Comparison of ENCODE assay signal across 8 cellular contexts in genomic region chr20:31712564-31713311, GRCh38. TPM values are rescaled to one million over a fixed set of nuclear protein-coding genes. Genes with fewer than 3 reads are reported as not detected.
DNase-seq lines count a peak whose midpoint lies in the region; FAIRE-seq and TF ChIP-seq lines count a peak whose summit lies in the region.

No MANE protein-coding gene starts in this region.

- peak overlapping the region; percentile 93 for H3K4me2 ChIP-seq in keratinocyte (ENCODE audit: control insufficient read depth, extremely low read depth, insufficient read depth, low read depth, low read length)

- H3K4me3 ChIP-seq in keratinocyte (ENCODE audit: control insufficient read depth in 2 of 3, extremely low read depth in 1 of 3, insufficient read depth in 2 of 3, low read depth in 1 of 3, low read length in 3 of 3) (peak overlapping the region; percentile 5 to 64 (median 51)), skin epidermis (no peak overlapping the region)

- no peaks in the 10 kb centered on the region for H3K9me3 ChIP-seq in keratinocyte (ENCODE audit: control insufficient read depth, low read depth, low read length)

- H3K9me1 ChIP-seq in keratinocyte (ENCODE audit: control insufficient read depth, extremely low read depth, insufficient read depth, low read length) = peaks cover 6% of the 10 kb centered on the region

- peak overlapping the region; percentile 99 for H3K27ac ChIP-seq in keratinocyte (ENCODE audit: control insufficient read depth, insufficient read depth, low read length)
- peak overlapping the region in 20 of 21 experiments; percentile 23 to 94 (median 74) for H3K27ac ChIP-seq in skin epidermis

- H3K79me2 ChIP-seq in keratinocyte (ENCODE audit: control insufficient read depth, insufficient read depth, low read length) = peaks cover 79% of the 10 kb centered on the region

- H3K4me1 ChIP-seq in keratinocyte (ENCODE audit: control insufficient read depth, extremely low read depth, insufficient read depth, low read length) = peaks cover 83% of the 10 kb centered on the region

- no peaks in the 10 kb centered on the region for H3K27me3 ChIP-seq in keratinocyte (ENCODE audit: control insufficient read depth, extremely low read depth, insufficient read depth, low read length)

- no peak overlapping the region for H2AFZ ChIP-seq in keratinocyte (ENCODE audit: control insufficient read depth, low read length)

- no peak for TF ChIP-seq CTCF in keratinocyte (optimal IDR thresholded peaks at IDR 0.05 in 1 of 3, IDR thresholded peaks at IDR 0.05 in 1 of 3, conservative IDR thresholded peaks at IDR 0.05 in 1 of 3; ENCODE audit: extremely low read depth in 1 of 3, insufficient read depth in 2 of 3, low read length in 3 of 3)

- DNase-seq in COLO829 (ENCODE audit: low spot score) (peak; percentile 96), NCI-H1105 treated with DMSO at 0.1 percent for 48 hours (lab: John Stamatoyannopoulos, UW) (peak; percentile 61), cerebellar cortex (ENCODE audit: low spot score) (peak; percentile 59), keratinocyte (ENCODE audit: low read depth, low spot score) (peak; percentile 84), SIG-M5 treated with dmso at 0.1 percent for 504 hours (lab: John Stamatoyannopoulos, UW; ENCODE audit: unreplicated experiment) (no peak), OCI-M2 (lab: John Stamatoyannopoulos, UW; ENCODE audit: unreplicated experiment) (no peak)
- DNase-seq in stimulated activated CD4-positive, alpha-beta T cell treated with anti-CD3 and anti-CD28 coated beads, Interleukin-15, amount 100 ng/mL, for 24 hours = no peak

- dilution Hi-C loops in keratinocyte (cut with MboI; ENCODE audit: extremely low pct_ligation_motif_present, low sequenced_read_pairs) = no loop called here

- FAIRE-seq in keratinocyte (lab: Jason Lieb, UNC) = peak; percentile 83

- no peaks in the 10 kb centered on the region for H4K20me1 ChIP-seq in keratinocyte (ENCODE audit: control insufficient read depth, extremely low read depth, insufficient read depth, low read length)

- H3K9ac ChIP-seq in keratinocyte (ENCODE audit: control insufficient read depth, extremely low read depth, insufficient read depth, low read length) = peak overlapping the region; percentile 80

- H3K36me3 ChIP-seq in keratinocyte (ENCODE audit: control insufficient read depth in 2 of 2, extremely low read depth in 1 of 2, insufficient read depth in 2 of 2, low read length in 2 of 2) = peaks cover 28 to 66% of the 10 kb centered on the region in 2 experiments

RNA-seq across cellular contexts. Expression of gene BCL2L1, which starts 9.9 kb away (rescaled TPM):
- polyA plus RNA-seq in keratinocyte = 90.0 to 142 TPM (median 109 TPM) in 3 replicates
- polyA plus RNA-seq in keratinocyte (2011; ENCODE audit: low read depth) = 197 TPM
- 118 and 127 TPM in 2 replicates for polyA plus RNA-seq in keratinocyte (2011; cell fraction: cytosol; rRNA removed)
- polyA plus RNA-seq in keratinocyte (2011; cell fraction: nucleus; rRNA removed) = 135 and 145 TPM in 2 replicates
- polyA plus RNA-seq in keratinocyte (2012; ENCODE audit: low replicate concordance) = 123 and 151 TPM in 2 replicates
- polyA minus RNA-seq in keratinocyte = 66.2 to 107 TPM (median 79.9 TPM) in 3 replicates
- polyA minus RNA-seq in keratinocyte (2011; cell fraction: cytosol; rRNA and poly(A)+ RNA removed) = 90.0 TPM
- 68.3 and 89.0 TPM in 2 replicates for polyA minus RNA-seq in keratinocyte (2011; cell fraction: nucleus; rRNA and poly(A)+ RNA removed)

RNA-seq across cellular contexts. Expression of gene TPX2, which starts 26.4 kb away (rescaled TPM):
- polyA plus RNA-seq in keratinocyte = 7.1 to 32.5 TPM (median 31.5 TPM) in 3 replicates
- 1.6 TPM for polyA plus RNA-seq in keratinocyte (2011; ENCODE audit: low read depth)
- polyA plus RNA-seq in keratinocyte (2011; cell fraction: cytosol; rRNA removed) = 10.2 and 15.7 TPM in 2 replicates
- 12.1 and 13.8 TPM in 2 replicates for polyA plus RNA-seq in keratinocyte (2011; cell fraction: nucleus; rRNA removed)
- polyA plus RNA-seq in keratinocyte (2012; ENCODE audit: low replicate concordance) = 1.7 and 36.0 TPM in 2 replicates
- polyA minus RNA-seq in keratinocyte = 6.0 to 27.2 TPM (median 17.3 TPM) in 3 replicates
- polyA minus RNA-seq in keratinocyte (2011; cell fraction: cytosol; rRNA and poly(A)+ RNA removed) = 8.2 TPM
- 5.5 and 10.5 TPM in 2 replicates for polyA minus RNA-seq in keratinocyte (2011; cell fraction: nucleus; rRNA and poly(A)+ RNA removed)

Comparison
In these comparisons a context has a peak if more than half of its experiments do, and no peak if none do; other contexts are left out.
1. DNase-seq: peak in COLO829 (single experiment), NCI-H1105 treated with DMSO at 0.1 percent for 48 hours (single experiment), cerebellar cortex (single experiment) and keratinocyte (single experiment); none in SIG-M5 treated with dmso at 0.1 percent for 504 hours (single experiment), OCI-M2 (single experiment) and stimulated activated CD4-positive, alpha-beta T cell treated with anti-CD3 and anti-CD28 coated beads, Interleukin-15, amount 100 ng/mL, for 24 hours (single experiment).
2. H3K4me3 ChIP-seq: peak in keratinocyte (3 of 3); none in skin epidermis (0 of 7).